ENCODE assay signal across 8 cellular contexts in the genomic region with DNA sequence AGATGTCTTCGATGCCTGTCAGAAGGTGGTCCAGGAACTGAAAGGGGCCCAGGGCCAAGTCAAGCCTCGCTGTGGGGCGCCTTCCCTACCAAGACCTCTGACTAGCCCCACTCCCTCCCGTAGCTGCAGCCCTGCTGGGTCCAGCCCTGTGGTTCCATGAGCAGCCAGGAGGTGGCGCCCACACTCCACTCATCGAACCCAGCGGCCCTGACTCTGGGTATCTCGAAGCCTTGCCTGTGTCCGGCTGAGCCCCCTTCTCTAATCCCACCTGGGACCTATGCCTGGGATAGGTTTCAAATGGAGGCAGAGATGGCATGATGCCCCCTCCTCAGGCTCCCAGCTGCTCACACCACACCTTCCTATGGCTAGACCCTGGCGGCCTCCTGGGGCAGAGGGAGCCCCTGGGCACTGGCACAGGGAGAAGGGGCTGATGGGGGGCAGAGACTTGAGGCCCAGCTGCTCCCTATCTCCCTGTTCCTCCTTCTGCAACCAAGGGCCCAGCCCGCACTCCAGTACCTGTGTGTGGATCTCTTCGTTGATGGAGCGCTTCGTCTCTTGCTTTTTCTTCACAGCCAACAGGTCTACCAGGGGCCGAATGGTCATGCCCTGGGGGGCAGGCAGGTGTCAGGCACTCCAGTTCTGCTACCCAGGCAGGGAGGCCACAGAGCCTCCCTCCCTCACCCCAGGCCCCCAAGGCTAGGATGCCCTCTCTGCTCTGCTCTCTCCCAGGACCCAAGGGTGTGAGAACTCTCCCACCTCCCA. TPM values are rescaled to one million over a fixed set of nuclear protein-coding genes. Genes with fewer than 3 reads are reported as not detected.
DNase-seq lines count a peak whose midpoint lies in the region; ATAC-seq and TF ChIP-seq lines count a peak whose summit lies in the region.

No MANE protein-coding gene starts in this region.

- peaks cover 0 to 17% of the 10 kb centered on the region in 2 donors for H3K36me3 Mint-ChIP-seq in CD4-positive, alpha-beta memory T cell

- in situ Hi-C loops in HAP-1 (cut with MboI; ENCODE audit: low sequenced_read_pairs): loop anchor here (5.0 to 10.0 kb wide), 2 partner anchors 179 to 282 kb away; partner anchors contain the start of gene CD164L2

- H3K27ac Mint-ChIP-seq in CD4-positive, alpha-beta memory T cell: peak overlapping the region in 4 of 7 donors; percentile 24 to 71 (median 38)

- CTCF ChIA-PET in CD4-positive, alpha-beta memory T cell (lab: Charles Lee; ENCODE audit: partially characterized antibody): interaction anchor here (0.7 to 15.4 kb wide), 21 partner anchors 10 to 293 kb away, joined by 3 to 247 read pairs (median 5); partner anchors contain the start of gene SLC9A1

- H3K9me3 Mint-ChIP-seq in CD4-positive, alpha-beta memory T cell: no peaks in the 10 kb centered on the region

- H3K27ac ChIP-seq in CD4-positive, alpha-beta memory T cell (ENCODE audit: low read depth, low read length): no peak overlapping the region
- no peak overlapping the region for H3K27ac ChIP-seq in tibial artery

- no peaks in the 10 kb centered on the region for H3K9me3 ChIP-seq in CD4-positive, alpha-beta memory T cell (ENCODE audit: control insufficient read depth in 1 of 2, low read length in 2 of 2)
- H3K9me3 ChIP-seq in HAP-1 (no peaks in the 10 kb centered on the region), tibial artery (no peaks in the 10 kb centered on the region)

- intact Hi-C loops in CD4-positive, alpha-beta memory T cell (cut with micrococcal nuclease): loop anchor here (1.0 to 2.0 kb wide), 3 partner anchors 95 to 290 kb away; partner anchors contain the start of gene GPR3
- intact Hi-C loops in tibial artery (cut with DNase I; ENCODE audit: low total_unique reads): loop anchor here (2.0 to 10.0 kb wide), 3 partner anchors 96 to 282 kb away; partner anchors contain the start of gene CD164L2

- DNase-seq in CD4-positive, alpha-beta memory T cell: peak; percentile 67 to 79 (median 71)
- peak; percentile 39 to 88 for DNase-seq in HAP-1 (ENCODE audit: low spot score in 2 of 2)
- peak; percentile 60 for DNase-seq in activated T-helper 1 cell treated with Interleukin-2 at 50 U/mL for 16 hours (ENCODE audit: low read depth)
- peak; percentile 57 for DNase-seq in fibroblast of the aortic adventitia (ENCODE audit: low read depth)
- DNase-seq in omental fat pad (ENCODE audit: low spot score): peak; percentile 93
- DNase-seq in tibial artery: peak; percentile 77 to 84

- no peaks in the 10 kb centered on the region for H3K27me3 Mint-ChIP-seq in CD4-positive, alpha-beta memory T cell

- peaks cover 0 to 4% (median under 1%) of the 10 kb centered on the region in 4 donors for H3K4me1 Mint-ChIP-seq in CD4-positive, alpha-beta memory T cell

- no peaks in the 10 kb centered on the region for H3K27me3 ChIP-seq in CD4-positive, alpha-beta memory T cell (ENCODE audit: insufficient read depth, low read length)
- H3K27me3 ChIP-seq in HAP-1 (ENCODE audit: low read depth) (no peaks in the 10 kb centered on the region), tibial artery (no peaks in the 10 kb centered on the region)

- ATAC-seq in omental fat pad (ENCODE audit: low FRiP score) (no peak), HG02885 (IDR thresholded peaks at IDR 0.05; ENCODE audit: poor library complexity, unreplicated experiment) (no peak)

- no peaks in the 10 kb centered on the region for H3K4me1 ChIP-seq in CD4-positive, alpha-beta memory T cell (ENCODE audit: insufficient read depth, low read length)
- H3K4me1 ChIP-seq in HAP-1: peaks cover 10% of the 10 kb centered on the region
- peaks cover 0 to 28% (median 25%) of the 10 kb centered on the region in 4 donors for H3K4me1 ChIP-seq in tibial artery

- no peak overlapping the region for H3K4me3 ChIP-seq in CD4-positive, alpha-beta memory T cell (ENCODE audit: low read length in 2 of 2)
- H3K4me3 ChIP-seq in HAP-1 (no peak overlapping the region), fibroblast of the aortic adventitia (ENCODE audit: low read depth, low read length) (no peak overlapping the region), tibial artery (no peak overlapping the region)

- POLR2A ChIA-PET in CD4-positive, alpha-beta memory T cell (lab: Charles Lee; ENCODE audit: partially characterized antibody): interaction anchor here (1.0 to 1.9 kb wide), 3 partner anchors 9 to 183 kb away, joined by 3 to 10 read pairs (median 3); partner anchors contain the start of gene SLC9A1

- H3K4me3 Mint-ChIP-seq in CD4-positive, alpha-beta memory T cell: peak overlapping the region in 1 of 8 donors; percentile 26

- TF ChIP-seq CTCF in fibroblast of the aortic adventitia (IDR thresholded peaks at IDR 0.05; ENCODE audit: insufficient read depth, low read length): peak; percentile 98
- TF ChIP-seq CTCF in omental fat pad (IDR thresholded peaks at IDR 0.05): peak in 2 of 3 donors; percentile 69 to 98
- TF ChIP-seq CTCF in tibial artery (IDR thresholded peaks at IDR 0.05): peak; percentile 95 to 99

- H3K36me3 ChIP-seq in CD4-positive, alpha-beta memory T cell (ENCODE audit: insufficient read depth, low read length): peaks cover 5% of the 10 kb centered on the region
- no peaks in the 10 kb centered on the region for H3K36me3 ChIP-seq in HAP-1 (replicated peaks)
- peaks cover 5 to 57% (median 19%) of the 10 kb centered on the region in 3 donors for H3K36me3 ChIP-seq in tibial artery

TF ChIP-seq in PFSK-1, 5 proteins besides CTCF, POLR2A, EP300 and RAD21:
- no peak for TF ChIP-seq SIN3A (IDR thresholded peaks at IDR 0.05; ENCODE audit: borderline replicate concordance, insufficient read depth, low read length)
- peak; percentile 38 for TF ChIP-seq FOXP2 (optimal IDR thresholded peaks at IDR 0.05; ENCODE audit: borderline replicate concordance, extremely low read depth, extremely low read length, insufficient read depth)

RNA-seq across cellular contexts. Expression of gene SLC9A1, which starts 52.0 kb away (rescaled TPM):
- 10 to 100 TPM; 11.4 to 13.2 TPM for total RNA-seq in CD4-positive, alpha-beta memory T cell
- 10 to 100 TPM in 1 of 2 donors, 1 to 10 TPM in 1; 2.1 to 15.0 TPM for polyA plus RNA-seq in CD4-positive, alpha-beta memory T cell
- polyA plus RNA-seq in PFSK-1 (2012; ENCODE audit: insufficient read length, low read depth): 55.9 TPM
- total RNA-seq in fibroblast of the aortic adventitia (ENCODE audit: low replicate concordance): 1.3 and 7.4 TPM in 2 replicates
- 10 to 100 TPM in 2 of 4 donors, 1 to 10 TPM in 2; 6.1 to 12.0 (median 10.0) TPM for total RNA-seq in omental fat pad
